8 cellular contexts compared by ENCODE assay signal in genomic region chr12:71639341-71639760, GRCh38. TPM values are rescaled to one million over a fixed set of nuclear protein-coding genes. Genes with fewer than 3 reads are reported as not detected.
DNase-seq lines count a peak whose midpoint lies in the region; ATAC-seq and TF ChIP-seq lines count a peak whose summit lies in the region.

No MANE protein-coding gene starts in this region.

- peaks cover 13% of the 10 kb centered on the region for H3K4me1 Mint-ChIP-seq in progenitor cell of endocrine pancreas (ENCODE audit: low read depth)

- DNase-seq in NCI-H748 (lab: John Stamatoyannopoulos, UW; ENCODE audit: unreplicated experiment) (peak; percentile 35), NCI-H748 treated with DMSO at 0.1 percent for 48 hours (lab: John Stamatoyannopoulos, UW) (no peak), amniotic epithelial cell (ENCODE audit: low read depth) (peak; percentile 15), progenitor cell of endocrine pancreas (ENCODE audit: low spot score, unreplicated experiment) (no peak), dedifferentiated amniotic fluid mesenchymal stem cell (ENCODE audit: extremely low spot score) (no peak), NCI-H146 (lab: John Stamatoyannopoulos, UW) (no peak)

- TF ChIP-seq CTCF in progenitor cell of endocrine pancreas (IDR thresholded peaks at IDR 0.05; ENCODE audit: unreplicated experiment), result peak; percentile 26

- no peak overlapping the region for H3K27ac Mint-ChIP-seq in progenitor cell of endocrine pancreas

- peaks cover 37% of the 10 kb centered on the region for H3K36me3 Mint-ChIP-seq in progenitor cell of endocrine pancreas (ENCODE audit: insufficient read depth)

- no peaks in the 10 kb centered on the region for H3K27me3 Mint-ChIP-seq in progenitor cell of endocrine pancreas

- peak; percentile 45 for ATAC-seq in HG03159 (IDR thresholded peaks at IDR 0.05; ENCODE audit: unreplicated experiment)
- ATAC-seq in HG03196 (IDR thresholded peaks at IDR 0.05; ENCODE audit: unreplicated experiment), result no peak

- no peak overlapping the region for H3K4me3 Mint-ChIP-seq in progenitor cell of endocrine pancreas (ENCODE audit: low read depth)

- H3K9me3 Mint-ChIP-seq in progenitor cell of endocrine pancreas (ENCODE audit: low read depth), result no peaks in the 10 kb centered on the region

RNA-seq across cellular contexts. Expression of gene ZFC3H1, which starts 24.3 kb away (rescaled TPM):
- total RNA-seq in progenitor cell of endocrine pancreas, result 52.5 and 54.7 TPM in 2 replicates

RNA-seq across cellular contexts. Expression of gene THAP2, which starts 24.8 kb away (rescaled TPM):
- total RNA-seq in progenitor cell of endocrine pancreas, result 7.0 and 8.9 TPM in 2 replicates

RNA-seq across cellular contexts. Expression of gene TMEM19, which starts 46.5 kb away (rescaled TPM):
- 19.4 and 24.8 TPM in 2 replicates for total RNA-seq in progenitor cell of endocrine pancreas

Comparison
In these comparisons a context has a peak if more than half of its experiments do, and no peak if none do; other contexts are left out.
1. DNase-seq: peak in NCI-H748 (single experiment) and amniotic epithelial cell (single experiment); none in NCI-H748 treated with DMSO at 0.1 percent for 48 hours (single experiment), progenitor cell of endocrine pancreas (single experiment), dedifferentiated amniotic fluid mesenchymal stem cell (single experiment) and NCI-H146 (single experiment).